ENCODE assay signal across 8 cellular contexts in the genomic region with DNA sequence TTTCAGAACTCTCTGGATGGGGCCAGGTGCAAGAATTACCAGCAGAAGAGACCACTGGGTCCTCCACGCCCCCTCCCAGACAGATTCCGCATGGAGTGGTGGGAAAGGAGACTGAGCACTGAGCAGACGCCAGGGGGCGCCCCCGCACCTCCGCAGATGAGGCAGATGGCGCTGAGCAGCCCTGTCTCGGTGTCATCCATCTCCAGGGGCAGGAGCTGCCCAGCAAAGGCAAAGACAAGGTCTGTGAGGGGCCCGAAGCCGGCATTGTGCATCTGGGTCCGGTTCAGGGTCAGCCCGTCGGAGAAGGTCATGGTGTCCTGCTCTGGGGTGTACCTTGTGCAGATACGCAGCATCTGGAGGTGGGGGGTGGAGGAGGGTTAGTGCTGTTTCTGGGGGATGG. TPM values are rescaled to one million over a fixed set of nuclear protein-coding genes. Genes with fewer than 3 reads are reported as not detected.
DNase-seq lines count a peak whose midpoint lies in the region; ATAC-seq and TF ChIP-seq lines count a peak whose summit lies in the region.

No MANE protein-coding gene starts in this region.

- H3K36me3 ChIP-seq in adipocyte (ENCODE audit: control insufficient read depth, insufficient read depth, low read length, severe bottlenecking) (peaks cover 43% of the 10 kb centered on the region), gastrocnemius medialis (peaks cover 0 to 11% of the 10 kb centered on the region in 2 donors)

- H3K27ac ChIP-seq in gastrocnemius medialis = no peak overlapping the region

- no peaks in the 10 kb centered on the region for H3K9me3 ChIP-seq in adipocyte (ENCODE audit: control insufficient read depth, low read length)
- no peaks in the 10 kb centered on the region for H3K9me3 ChIP-seq in gastrocnemius medialis

- intact Hi-C loops in left ventricle myocardium superior (cut with micrococcal nuclease) (loop anchor here (5.0 kb wide), 1 partner anchor 74 kb away; no protein-coding TSS in a partner anchor), gastrocnemius medialis (cut with DNase I; ENCODE audit: low total_unique reads) (loop anchor here (1.0 to 2.0 kb wide), 6 partner anchors 38 to 131 kb away; a partner anchor contains a TSS)

- H3K27ac Mint-ChIP-seq in T-helper 1 cell treated with Interleukin-12 subunit alpha and Interleukin-12 subunit beta and Interleukin-4 antibody, amounts not matched to agents 30 μg/mL and 1 μg/mL, for 36 hours = peak overlapping the region; percentile 55

- H3K9ac ChIP-seq in adipocyte (ENCODE audit: low read length) = peak overlapping the region; percentile 23

- H3K9me3 Mint-ChIP-seq in T-helper 1 cell treated with Interleukin-12 subunit alpha and Interleukin-12 subunit beta and Interleukin-4 antibody, amounts not matched to agents 30 μg/mL and 1 μg/mL, for 36 hours = no peaks in the 10 kb centered on the region

- in situ Hi-C loops in gastrocnemius medialis (cut with MboI; ENCODE audit: low sequenced_read_pairs in 4 of 4) = loop anchor here (5.0 to 10.0 kb wide), 4 partner anchors 69 to 131 kb away; no protein-coding TSS in a partner anchor

- H3K27me3 Mint-ChIP-seq in T-helper 1 cell treated with Interleukin-12 subunit alpha and Interleukin-12 subunit beta and Interleukin-4 antibody, amounts not matched to agents 30 μg/mL and 1 μg/mL, for 36 hours (ENCODE audit: low read depth) = no peaks in the 10 kb centered on the region

- TF ChIP-seq POLR2A in gastrocnemius medialis (IDR thresholded peaks at IDR 0.05) = no peak

- H3K4me1 ChIP-seq in adipocyte (ENCODE audit: control insufficient read depth, insufficient read depth, low read length) (peaks cover 28% of the 10 kb centered on the region), gastrocnemius medialis (peaks cover 32 to 45% of the 10 kb centered on the region in 2 donors)

- TF ChIP-seq CTCF in gastrocnemius medialis (IDR thresholded peaks at IDR 0.05 in 4 of 5, conservative IDR thresholded peaks at IDR 0.05 in 1 of 5) = peak; percentile 94 to 97 (median 97)

- peaks cover 62% of the 10 kb centered on the region for H3K36me3 Mint-ChIP-seq in T-helper 1 cell treated with Interleukin-12 subunit alpha and Interleukin-12 subunit beta and Interleukin-4 antibody, amounts not matched to agents 30 μg/mL and 1 μg/mL, for 36 hours (ENCODE audit: low read depth)

- peak; percentile 39 for ATAC-seq in GM18502 (IDR thresholded peaks at IDR 0.05; ENCODE audit: poor library complexity, unreplicated experiment)
- ATAC-seq in left ventricle myocardium superior = peak; percentile 77
- ATAC-seq in gastrocnemius medialis = peak; percentile 75 to 86
- ATAC-seq in GM21423 (IDR thresholded peaks at IDR 0.05; ENCODE audit: unreplicated experiment) = no peak

- no peak overlapping the region for H3K4me3 ChIP-seq in adipocyte (ENCODE audit: low read length)
- no peak overlapping the region for H3K4me3 ChIP-seq in gastrocnemius medialis

- DNase-seq in A172 (ENCODE audit: low spot score) = peak; percentile 66
- peak; percentile 76 for DNase-seq in NCI-H146 treated with DMSO at 0.1 percent for 48 hours (lab: John Stamatoyannopoulos, UW; ENCODE audit: unreplicated experiment)
- peak; percentile 87 for DNase-seq in adipocyte (ENCODE audit: low read depth)
- DNase-seq in left ventricle myocardium superior = peak; percentile 93
- peak; percentile 66 to 74 for DNase-seq in gastrocnemius medialis

- H3K4me3 Mint-ChIP-seq in T-helper 1 cell treated with Interleukin-12 subunit alpha and Interleukin-12 subunit beta and Interleukin-4 antibody, amounts not matched to agents 30 μg/mL and 1 μg/mL, for 36 hours = no peak overlapping the region

- H3K27me3 ChIP-seq in adipocyte (replicated peaks; ENCODE audit: control insufficient read depth, insufficient read depth, low read length) (no peaks in the 10 kb centered on the region), gastrocnemius medialis (no peaks in the 10 kb centered on the region)

- H3K4me1 Mint-ChIP-seq in T-helper 1 cell treated with Interleukin-12 subunit alpha and Interleukin-12 subunit beta and Interleukin-4 antibody, amounts not matched to agents 30 μg/mL and 1 μg/mL, for 36 hours (ENCODE audit: low read depth) = peaks cover 72% of the 10 kb centered on the region

RNA-seq across cellular contexts. Expression of a gene that starts 6.3 kb away (rescaled TPM):
- total RNA-seq in A172 (2014; rRNA removed; shearing (Covaris generic)) = 0.09 and 2.1 TPM in 2 replicates
- total RNA-seq in left ventricle myocardium superior (1.3 TPM), gastrocnemius medialis (under 1 TPM in 2 of 4 donors, not detected in 2; 0.73 to 0.81 TPM)

RNA-seq across cellular contexts. Expression of a gene that starts 18.7 kb away (rescaled TPM):
- total RNA-seq in A172 (2014; rRNA removed; shearing (Covaris generic)) = 19.2 and 25.0 TPM in 2 replicates
- 16.9 TPM for total RNA-seq in left ventricle myocardium superior
- total RNA-seq in gastrocnemius medialis = 1 to 10 TPM; 4.2 to 5.8 (median 4.9) TPM

RNA-seq across cellular contexts. Expression of a gene that starts 32.6 kb away (rescaled TPM):
- 2.6 and 9.2 TPM in 2 replicates for total RNA-seq in A172 (2014; rRNA removed; shearing (Covaris generic))
- total RNA-seq in left ventricle myocardium superior (9.6 TPM), gastrocnemius medialis (10 to 100 TPM in 1 of 4 donors, 1 to 10 TPM in 2, under 1 TPM in 1; 0.68 to 14.9 (median 1.9) TPM)

RNA-seq across cellular contexts. Expression of a gene that starts 32.8 kb away (rescaled TPM):
- total RNA-seq in A172 (2014; rRNA removed; shearing (Covaris generic)) = 3.0 and 15.2 TPM in 2 replicates
- total RNA-seq in left ventricle myocardium superior (31.6 TPM), gastrocnemius medialis (1 to 10 TPM; 4.1 to 7.4 (median 5.0) TPM)

RNA-seq across cellular contexts. Expression of a gene that starts 54.8 kb away (rescaled TPM):
- 19.1 and 29.4 TPM in 2 replicates for total RNA-seq in A172 (2014; rRNA removed; shearing (Covaris generic))
- 0.17 TPM for total RNA-seq in left ventricle myocardium superior
- total RNA-seq in gastrocnemius medialis = under 1 TPM in 3 of 4 donors, not detected in 1; 0.20 to 0.44 (median 0.24) TPM
